ENCODE assay signal across 9 cellular contexts in the genomic region with DNA sequence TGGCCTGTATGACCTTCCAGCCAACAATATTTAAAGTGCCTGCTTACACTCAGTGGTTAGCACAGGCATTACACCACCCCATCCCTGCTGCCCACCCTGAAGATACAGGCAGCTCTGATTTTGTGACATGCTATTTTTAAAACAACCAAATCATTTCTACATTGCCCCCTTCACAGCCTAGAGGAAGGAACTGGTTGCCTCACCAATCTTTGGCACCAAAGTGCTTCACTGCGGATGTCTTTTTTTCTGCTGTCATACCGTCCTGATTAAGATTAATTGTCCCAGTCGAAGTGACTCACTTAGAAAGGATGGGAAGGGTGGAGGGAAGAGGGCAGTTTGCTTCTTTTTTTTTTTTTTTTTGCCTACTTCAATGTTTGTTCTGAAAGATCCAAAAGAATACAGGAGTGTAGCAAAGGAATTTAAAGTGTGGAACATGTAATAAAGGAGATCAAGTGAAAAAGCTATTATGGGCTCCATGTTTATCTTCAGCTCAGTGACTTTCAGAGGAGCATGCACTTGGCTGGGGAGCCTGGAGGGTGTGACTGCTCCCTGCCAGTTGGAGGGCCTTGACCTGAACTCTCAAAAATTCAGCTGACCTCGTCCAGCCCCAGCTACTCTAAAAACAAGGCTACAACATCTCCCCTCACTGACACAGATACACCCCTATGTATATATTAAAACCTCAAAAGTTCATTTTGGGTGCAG.
DNase-seq lines count a peak whose midpoint lies in the region; TF ChIP-seq lines count a peak whose summit lies in the region.
"Had no signal": no experiment of that assay in that cellular context is flagged by ENCODE, and none has a peak within 500 bp of the region (broad histone marks: within the 10 kb centered on the region; RNA-seq: fewer than 3 reads in every experiment).

No MANE protein-coding gene starts in this region.

- peak overlapping the region; percentile 77 to 86 (median 84) for H3K27ac ChIP-seq in sigmoid colon
- H3K27ac ChIP-seq: parathyroid adenoma had no signal

- H3K36me3 ChIP-seq in sigmoid colon = no peaks in the 10 kb centered on the region

- no peak for TF ChIP-seq POLR2A in sigmoid colon (IDR thresholded peaks at IDR 0.05)

- WGBS in sigmoid colon, 2 donors = 17 to 23% methylated on average over 4 of the region's 4 CpGs

- peak; percentile 81 for DNase-seq in ELR (ENCODE audit: low read depth)
- peak; percentile 97 for DNase-seq in RPMI7951 (ENCODE audit: low read depth)
- peak; percentile 81 to 88 for DNase-seq in foreskin fibroblast
- DNase-seq in sigmoid colon = peak; percentile 84
- DNase-seq in cerebellum (ENCODE audit: low spot score) = no peak
- DNase-seq in cerebellar nuclear complex (lab: John Stamatoyannopoulos, UW) = no peak
- no peak for DNase-seq in D341Med (ENCODE audit: low spot score)
- DNase-seq in stimulated activated CD4-positive, alpha-beta T cell treated with anti-CD3 and anti-CD28 coated beads, Interleukin-4, amount 100 ng/mL, for 1 hour = no peak

- H3K9me3 ChIP-seq in sigmoid colon = no peaks in the 10 kb centered on the region

- TF ChIP-seq EP300 in sigmoid colon (IDR thresholded peaks at IDR 0.05) = peak; percentile 35 to 68 (median 59)

- no peak overlapping the region for H3K4me3 ChIP-seq in foreskin fibroblast (ENCODE audit: low read depth in 1 of 2, low read length in 2 of 2)
- H3K4me3 ChIP-seq in sigmoid colon = no peak overlapping the region

- intact Hi-C loops in sigmoid colon (cut with DNase I) = loop anchor here (5.0 kb wide), 1 partner anchor 66 kb away; no protein-coding TSS in a partner anchor

- TF ChIP-seq CTCF in foreskin fibroblast (IDR thresholded peaks at IDR 0.05; ENCODE audit: low read depth, low read length) (no peak), sigmoid colon (IDR thresholded peaks at IDR 0.05) (peak in 1 of 4 experiments; percentile 30)

- no peaks in the 10 kb centered on the region for H3K27me3 ChIP-seq in sigmoid colon

- peaks cover 0 to 79% (median 70%) of the 10 kb centered on the region in 4 donors for H3K4me1 ChIP-seq in sigmoid colon

Comparison
In these comparisons a context has a peak if more than half of its experiments do, and no peak if none do; other contexts are left out.
1. DNase-seq: peak in ELR (single experiment), RPMI7951 (single experiment), foreskin fibroblast (2 of 2) and sigmoid colon (single experiment); none in cerebellum (single experiment), cerebellar nuclear complex (0 of 2), D341Med (single experiment) and stimulated activated CD4-positive, alpha-beta T cell treated with anti-CD3 and anti-CD28 coated beads, Interleukin-4, amount 100 ng/mL, for 1 hour (single experiment).